In genomic region chr10:113035724-113036312, GRCh38 we compare ENCODE assay signal across 23 cellular contexts.
DNase-seq lines count a peak whose midpoint lies in the region; ATAC-seq, FAIRE-seq and TF ChIP-seq lines count a peak whose summit lies in the region.
"Had no signal": no experiment of that assay in that cellular context is flagged by ENCODE, and none has a peak within 500 bp of the region (broad histone marks: within the 10 kb centered on the region; RNA-seq: fewer than 3 reads in every experiment).

No MANE protein-coding gene starts in this region.

- H3K4me1 Mint-ChIP-seq in CD8-positive, alpha-beta memory T cell: no peaks in the 10 kb centered on the region
- H3K4me1 Mint-ChIP-seq in naive thymus-derived CD8-positive, alpha-beta T cell: peaks cover 0 to 4% (median 2%) of the 10 kb centered on the region in 4 donors
- H3K4me1 Mint-ChIP-seq: activated CD4-positive, alpha-beta T cell treated with anti-CD3 and anti-CD28 coated beads, Interleukin-2, amount 10 ng/mL, durations not matched to agents 7 days and 5 days; activated naive CD8-positive, alpha-beta T cell treated with anti-CD3 and anti-CD28 coated beads, Interleukin-2, amount 50 U/mL, for 24 hours had no signal

- peaks cover 0 to 4% (median 0%) of the 10 kb centered on the region in 3 donors for H3K36me3 Mint-ChIP-seq in CD8-positive, alpha-beta memory T cell
- H3K36me3 Mint-ChIP-seq in naive thymus-derived CD8-positive, alpha-beta T cell: no peaks in the 10 kb centered on the region

- DNase-seq in SIG-M5 treated with dmso at 0.1 percent for 504 hours (lab: John Stamatoyannopoulos, UW; ENCODE audit: unreplicated experiment) (peak; percentile 14), SIG-M5 (lab: John Stamatoyannopoulos, UW) (no peak), left lobe of liver (ENCODE audit: low spot score) (peak; percentile 73), pancreas (peak in 3 of 6 donors; percentile 28 to 48 (median 33)), aorta (no peak)
- DNase-seq in CD8-positive, alpha-beta memory T cell: no peak
- no peak for DNase-seq in activated naive CD4-positive, alpha-beta T cell treated with Interleukin-2 at 50 U/mL for 16 hours
- DNase-seq in naive thymus-derived CD8-positive, alpha-beta T cell: no peak
- DNase-seq: activated CD4-positive, alpha-beta T cell treated with anti-CD3 and anti-CD28 coated beads, Interleukin-2, amount 10 ng/mL, durations not matched to agents 7 days and 5 days; activated CD8-positive, alpha-beta memory T cell treated with anti-CD3 and anti-CD28 coated beads, Interleukin-2, amount 50 U/mL, for 48 hours; activated naive CD8-positive, alpha-beta T cell treated with anti-CD3 and anti-CD28 coated beads, Interleukin-2, amount 50 U/mL, for 24 hours; DMS79; effector CD4-positive, alpha-beta T cell; NCI-H748 treated with DMSO at 0.1 percent for 48 hours; OCI-M1; SHP77 treated with DMSO at 0.1 percent for 48 hours; T-helper 1 cell had no signal

- no peak overlapping the region for H3K27ac Mint-ChIP-seq in CD8-positive, alpha-beta memory T cell
- no peak overlapping the region for H3K27ac Mint-ChIP-seq in naive thymus-derived CD8-positive, alpha-beta T cell
- H3K27ac Mint-ChIP-seq: activated CD4-positive, alpha-beta T cell treated with anti-CD3 and anti-CD28 coated beads, Interleukin-2, amount 10 ng/mL, durations not matched to agents 7 days and 5 days; activated naive CD8-positive, alpha-beta T cell treated with anti-CD3 and anti-CD28 coated beads, Interleukin-2, amount 50 U/mL, for 24 hours; GM23338 had no signal

- peak overlapping the region in 1 of 7 donors; percentile 29 for H3K4me3 Mint-ChIP-seq in CD8-positive, alpha-beta memory T cell
- no peak overlapping the region for H3K4me3 Mint-ChIP-seq in naive thymus-derived CD8-positive, alpha-beta T cell
- H3K4me3 Mint-ChIP-seq: activated CD4-positive, alpha-beta T cell treated with anti-CD3 and anti-CD28 coated beads, Interleukin-2, amount 10 ng/mL, durations not matched to agents 7 days and 5 days; activated naive CD8-positive, alpha-beta T cell treated with anti-CD3 and anti-CD28 coated beads, Interleukin-2, amount 50 U/mL, for 24 hours; GM23338 had no signal

- 17 to 19% methylated on average over 5 of the region's 5 CpGs for WGBS in pancreas, 2 donors
- WGBS in aorta, 2 donors: 7 to 8% methylated on average over 5 of the region's 5 CpGs

- peak overlapping the region in 1 of 4 donors; percentile 25 for H3K27ac ChIP-seq in pancreas
- H3K27ac ChIP-seq in aorta (ENCODE audit: low read depth in 1 of 2, low read length in 2 of 2): peak overlapping the region; percentile 5 to 83
- no peak overlapping the region for H3K27ac ChIP-seq in CD8-positive, alpha-beta memory T cell (ENCODE audit: low read depth, low read length)
- H3K27ac ChIP-seq: 22Rv1, cardiac muscle cell, HL-60 had no signal

- H3K4me1 ChIP-seq in pancreas (peaks cover 0 to 9% (median 0%) of the 10 kb centered on the region in 3 donors), aorta (ENCODE audit: control insufficient read depth in 1 of 2, insufficient read depth in 2 of 2, low read length in 2 of 2) (peaks cover 4 to 9% of the 10 kb centered on the region in 2 donors)
- no peaks in the 10 kb centered on the region for H3K4me1 ChIP-seq in CD8-positive, alpha-beta memory T cell (ENCODE audit: insufficient read depth, low read length)

- POLR2A ChIA-PET in CD8-positive, alpha-beta memory T cell (lab: Charles Lee): no interaction called here
- POLR2A ChIA-PET in naive thymus-derived CD8-positive, alpha-beta T cell (lab: Charles Lee): no interaction called here

- H3K4me3 ChIP-seq in pancreas: no peak overlapping the region
- no peak overlapping the region for H3K4me3 ChIP-seq in aorta (ENCODE audit: low read length in 2 of 2)
- H3K4me3 ChIP-seq in CD8-positive, alpha-beta memory T cell (ENCODE audit: low read length): no peak overlapping the region
- H3K4me3 ChIP-seq: cardiac muscle cell, GM12878, GM23338 had no signal

- H3K9me3 Mint-ChIP-seq in CD8-positive, alpha-beta memory T cell: peaks cover 0 to 2% (median 0%) of the 10 kb centered on the region in 5 donors
- peaks cover 0 to 1% (median 0%) of the 10 kb centered on the region in 9 donors for H3K9me3 Mint-ChIP-seq in naive thymus-derived CD8-positive, alpha-beta T cell
- H3K9me3 Mint-ChIP-seq: activated CD4-positive, alpha-beta T cell treated with anti-CD3 and anti-CD28 coated beads, Interleukin-2, amount 10 ng/mL, durations not matched to agents 7 days and 5 days; activated naive CD8-positive, alpha-beta T cell treated with anti-CD3 and anti-CD28 coated beads, Interleukin-2, amount 50 U/mL, for 24 hours; GM23338 had no signal

- no peak for FAIRE-seq in pancreas (lab: Jason Lieb, UNC)
- FAIRE-seq: frontal cortex, GM12878 had no signal

- H3K36me3 ChIP-seq in pancreas (peaks cover 0 to 1% (median 0%) of the 10 kb centered on the region in 3 donors), aorta (ENCODE audit: control insufficient read depth in 1 of 2, insufficient read depth in 2 of 2, low read length in 1 of 2) (no peaks in the 10 kb centered on the region)
- H3K36me3 ChIP-seq in CD8-positive, alpha-beta memory T cell (ENCODE audit: insufficient read depth, low read length): no peaks in the 10 kb centered on the region

- TF ChIP-seq CTCF in pancreas (IDR thresholded peaks at IDR 0.05): no peak

- H3K9me3 ChIP-seq in pancreas: no peaks in the 10 kb centered on the region
- no peaks in the 10 kb centered on the region for H3K9me3 ChIP-seq in aorta (ENCODE audit: control insufficient read depth, low read length)
- H3K9me3 ChIP-seq in CD8-positive, alpha-beta memory T cell (ENCODE audit: low read length): no peaks in the 10 kb centered on the region

- peak; percentile 86 for ATAC-seq in left lobe of liver
- peak; percentile 86 to 93 (median 89) for ATAC-seq in pancreas
- ATAC-seq in aorta (ENCODE audit: low FRiP score): peak; percentile 64
- no peak for ATAC-seq in naive thymus-derived CD8-positive, alpha-beta T cell
- ATAC-seq: activated naive CD8-positive, alpha-beta T cell treated with anti-CD3 and anti-CD28 coated beads, Interleukin-2, amount 50 U/mL, for 24 hours; GM12878; GM23338 had no signal

- H3K27me3 ChIP-seq in pancreas: no peaks in the 10 kb centered on the region
- no peaks in the 10 kb centered on the region for H3K27me3 ChIP-seq in aorta (ENCODE audit: control insufficient read depth in 1 of 2, insufficient read depth in 2 of 2, low read length in 1 of 2)
- H3K27me3 ChIP-seq in CD8-positive, alpha-beta memory T cell (ENCODE audit: insufficient read depth, low read length, poor library complexity, severe bottlenecking): no peaks in the 10 kb centered on the region
- H3K27me3 ChIP-seq: cardiac muscle cell had no signal

- CTCF ChIA-PET in CD8-positive, alpha-beta memory T cell (lab: Charles Lee): no interaction called here

- intact Hi-C loops in pancreas (cut with DNase I) (no loop called here), aorta (cut with DNase I) (no loop called here)

- H3K27me3 Mint-ChIP-seq in CD8-positive, alpha-beta memory T cell: peaks cover 0 to 5% of the 10 kb centered on the region in 2 donors
- no peaks in the 10 kb centered on the region for H3K27me3 Mint-ChIP-seq in naive thymus-derived CD8-positive, alpha-beta T cell
- H3K27me3 Mint-ChIP-seq: activated naive CD8-positive, alpha-beta T cell treated with anti-CD3 and anti-CD28 coated beads, Interleukin-2, amount 50 U/mL, for 24 hours had no signal

Comparison
In these comparisons a context has a peak if more than half of its experiments do, and no peak if none do; other contexts are left out.
1. DNase-seq: peak in SIG-M5 treated with dmso at 0.1 percent for 504 hours (single experiment) and left lobe of liver (single experiment); none in SIG-M5 (single experiment), aorta (0 of 2), CD8-positive, alpha-beta memory T cell (0 of 5), activated naive CD4-positive, alpha-beta T cell treated with Interleukin-2 at 50 U/mL for 16 hours (single experiment) and naive thymus-derived CD8-positive, alpha-beta T cell (0 of 10).
2. ATAC-seq: peak in left lobe of liver (single experiment), pancreas (4 of 4) and aorta (single experiment); none in naive thymus-derived CD8-positive, alpha-beta T cell (0 of 2).